ENCODE assay signal across 24 cellular contexts in genomic region chr16:58472827-58473226, GRCh38. TPM values are rescaled to one million over a fixed set of nuclear protein-coding genes. Genes with fewer than 3 reads are reported as not detected.
DNase-seq lines count a peak whose midpoint lies in the region; ATAC-seq and TF ChIP-seq lines count a peak whose summit lies in the region.
"Had no signal": no experiment of that assay in that cellular context is flagged by ENCODE, and none has a peak within 500 bp of the region (broad histone marks: within the 10 kb centered on the region; RNA-seq: fewer than 3 reads in every experiment).

No MANE protein-coding gene starts in this region.

- H3K4me3 ChIP-seq in adrenal gland (no peak overlapping the region), lung (no peak overlapping the region), upper lobe of right lung (no peak overlapping the region), smooth muscle cell (no peak overlapping the region)
- H3K4me3 ChIP-seq: A549, SJSA1 had no signal

- no peaks in the 10 kb centered on the region for H3K27me3 ChIP-seq in adrenal gland
- no peaks in the 10 kb centered on the region for H3K27me3 ChIP-seq in lung (ENCODE audit: control insufficient read depth, insufficient read depth)
- peaks cover 18% of the 10 kb centered on the region for H3K27me3 ChIP-seq in upper lobe of right lung
- peaks cover 37% of the 10 kb centered on the region for H3K27me3 ChIP-seq in smooth muscle cell (ENCODE audit: low read depth)

- no peak for TF ChIP-seq POLR2A in adrenal gland (IDR thresholded peaks at IDR 0.05)

- WGBS in adrenal gland, 4 donors: 94 to 100% (median 97%) methylated on average over 3 of the region's 3 CpGs
- WGBS in lung, 2 donors: 94 to 96% methylated on average over 3 of the region's 3 CpGs
- WGBS in smooth muscle cell (ENCODE audit: low lambda C conversion rate): 100% methylated on average over 3 of the region's 3 CpGs

- no peak overlapping the region for H3K4me2 ChIP-seq in smooth muscle cell
- H3K4me2 ChIP-seq: A549, KMS-11 had no signal

- H3K4me1 ChIP-seq in adrenal gland (replicated peaks in 1 of 2): peaks cover 38 to 78% of the 10 kb centered on the region in 2 donors
- H3K4me1 ChIP-seq in lung (ENCODE audit: control insufficient read depth in 2 of 2, insufficient read depth in 2 of 2, low read length in 2 of 2): peaks cover 9 to 14% of the 10 kb centered on the region in 2 donors
- no peaks in the 10 kb centered on the region for H3K4me1 ChIP-seq in upper lobe of right lung
- no peaks in the 10 kb centered on the region for H3K4me1 ChIP-seq in smooth muscle cell (ENCODE audit: low read depth)
- H3K4me1 ChIP-seq: A549, Caco-2, SJSA1 had no signal

- no peaks in the 10 kb centered on the region for H3F3A ChIP-seq in smooth muscle cell (ENCODE audit: low read depth)

- H4K20me1 ChIP-seq in smooth muscle cell (ENCODE audit: low read depth): no peaks in the 10 kb centered on the region

- intact Hi-C loops in left ventricle myocardium superior (cut with micrococcal nuclease) (no loop called here), Right ventricle myocardium superior (cut with DNase I) (no loop called here), adrenal gland (cut with DNase I) (no loop called here), upper lobe of right lung (cut with DNase I) (loop anchor here (5.0 kb wide), 1 partner anchor 51 kb away; no protein-coding TSS in a partner anchor)

- H3K9me3 ChIP-seq in adrenal gland (replicated peaks in 1 of 3) (no peaks in the 10 kb centered on the region), lung (ENCODE audit: control insufficient read depth in 2 of 2, insufficient read depth in 1 of 2, low read length in 1 of 2) (no peaks in the 10 kb centered on the region), upper lobe of right lung (no peaks in the 10 kb centered on the region), smooth muscle cell (replicated peaks; ENCODE audit: low read depth) (no peaks in the 10 kb centered on the region)
- H3K9me3 ChIP-seq: A549, Caco-2, SJSA1 had no signal

- DNase-seq in left ventricle myocardium superior (no peak), Right ventricle myocardium superior (no peak), adrenal gland (no peak), lung (ENCODE audit: low spot score) (no peak), upper lobe of right lung (no peak), smooth muscle cell (lab: John Stamatoyannopoulos, UW; ENCODE audit: unreplicated experiment) (no peak)
- DNase-seq: AML-193; C1 segment of cervical spinal cord; Caco-2; CD8-positive, alpha-beta T cell; DMS79 treated with DMSO at 0.1 percent for 48 hours; GF-D8; HCEC 1CT; IMR-90; MM.1S; NCI-H2029; NCI-H446; NCI-H524 treated with DMSO at 0.1 percent for 48 hours; NCI-H774; PC-3 had no signal

- peak overlapping the region; percentile 0 to 62 (median 29) for H3K27ac ChIP-seq in adrenal gland
- H3K27ac ChIP-seq in lung (ENCODE audit: low read depth in 1 of 2, low read length in 1 of 2): peak overlapping the region; percentile 69 to 83
- H3K27ac ChIP-seq in upper lobe of right lung: peak overlapping the region; percentile 68
- H3K27ac ChIP-seq in smooth muscle cell (ENCODE audit: low read depth): no peak overlapping the region
- H3K27ac ChIP-seq: A549, KMS-11, SJSA1 had no signal

- H3K36me3 ChIP-seq in adrenal gland (replicated peaks in 1 of 2) (no peaks in the 10 kb centered on the region), lung (ENCODE audit: control insufficient read depth in 2 of 2, insufficient read depth in 2 of 2, low read length in 2 of 2) (no peaks in the 10 kb centered on the region), upper lobe of right lung (no peaks in the 10 kb centered on the region), smooth muscle cell (ENCODE audit: low read depth) (no peaks in the 10 kb centered on the region)
- H3K36me3 ChIP-seq: SJSA1 had no signal

- no peaks in the 10 kb centered on the region for H3K79me2 ChIP-seq in smooth muscle cell (ENCODE audit: low read depth)

- no peak for TF ChIP-seq CTCF in adrenal gland (IDR thresholded peaks at IDR 0.05)
- TF ChIP-seq CTCF in lung (IDR thresholded peaks at IDR 0.05; ENCODE audit: control extremely low read depth, extremely low read depth): no peak
- TF ChIP-seq CTCF in upper lobe of right lung (IDR thresholded peaks at IDR 0.05): no peak
- TF ChIP-seq CTCF in smooth muscle cell (IDR thresholded peaks at IDR 0.05; ENCODE audit: borderline replicate concordance, insufficient read depth, poor library complexity, severe bottlenecking): no peak

- H2AFZ ChIP-seq in smooth muscle cell (ENCODE audit: low read depth): no peak overlapping the region

- ATAC-seq in left ventricle myocardium superior: peak; percentile 2
- ATAC-seq in Right ventricle myocardium superior (ENCODE audit: poor library complexity): no peak
- ATAC-seq in lung (ENCODE audit: insufficient read depth, low FRiP score): no peak
- ATAC-seq in upper lobe of right lung: no peak
- ATAC-seq in GM21723 (IDR thresholded peaks at IDR 0.05; ENCODE audit: unreplicated experiment): no peak
- ATAC-seq: A549; CD8-positive, alpha-beta T cell; PC-3 had no signal

- no peak overlapping the region for H3K9ac ChIP-seq in smooth muscle cell (ENCODE audit: low read depth)
- H3K9ac ChIP-seq: KMS-11 had no signal

RNA-seq across cellular contexts. Expression of gene NDRG4, which starts 27.1 kb away (rescaled TPM):
- 580 TPM for total RNA-seq in left ventricle myocardium superior
- total RNA-seq in Right ventricle myocardium superior: 290 TPM
- 100 to 1,000 TPM; 194 to 952 (median 387) TPM for total RNA-seq in adrenal gland
- polyA plus RNA-seq in adrenal gland: 100 to 1,000 TPM; 139 to 339 (median 176) TPM
- total RNA-seq in lung: 10 to 100 TPM; 10.7 to 18.7 TPM
- polyA plus RNA-seq in lung: 10 to 100 TPM in 1 of 2 donors, 1 to 10 TPM in 1; 5.3 to 17.8 TPM
- 48.1 TPM for total RNA-seq in upper lobe of right lung
- total RNA-seq in smooth muscle cell: 9.9 and 17.1 TPM in 2 replicates
- polyA plus RNA-seq in smooth muscle cell: 21.0 and 23.0 TPM in 2 replicates
- total RNA-seq: CD8-positive, alpha-beta T cell had no signal

RNA-seq across cellular contexts. Expression of gene SETD6, which starts 42.5 kb away (rescaled TPM):
- 15.3 TPM for total RNA-seq in left ventricle myocardium superior
- 14.4 TPM for total RNA-seq in Right ventricle myocardium superior
- total RNA-seq in adrenal gland: 10 to 100 TPM; 14.4 to 53.8 (median 25.5) TPM
- polyA plus RNA-seq in adrenal gland: 10 to 100 TPM; 17.9 to 40.7 (median 24.8) TPM
- 10 to 100 TPM; 16.5 to 21.5 TPM for total RNA-seq in lung
- 10 to 100 TPM; 10.6 to 14.8 TPM for polyA plus RNA-seq in lung
- 22.0 TPM for total RNA-seq in upper lobe of right lung
- 6.8 and 9.4 TPM in 2 replicates for total RNA-seq in smooth muscle cell
- polyA plus RNA-seq in smooth muscle cell: 8.3 and 8.4 TPM in 2 replicates
